13 cellular contexts compared by ENCODE assay signal in the genomic region with DNA sequence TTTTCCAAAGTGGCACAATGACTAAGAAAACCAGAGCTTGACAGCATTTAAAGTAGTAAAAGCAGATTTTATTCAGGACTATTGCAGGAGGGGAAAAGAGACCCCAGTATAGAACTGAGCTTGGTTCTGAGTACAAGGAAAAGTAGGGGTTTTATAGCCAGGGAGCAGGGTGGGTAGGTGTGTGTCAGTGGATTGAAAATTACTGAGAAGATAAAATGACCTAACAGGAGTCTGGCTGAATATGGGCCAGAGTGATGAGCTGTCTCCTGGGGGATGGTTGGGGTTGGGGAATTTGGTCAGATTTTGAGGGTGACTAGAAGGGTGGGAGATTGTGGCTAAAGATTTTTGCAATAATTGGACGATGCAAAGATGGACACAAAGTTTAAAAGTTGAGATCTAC.
"Had no signal": no experiment of that assay in that cellular context is flagged by ENCODE, and none has a peak within 500 bp of the region (broad histone marks: within the 10 kb centered on the region; RNA-seq: fewer than 3 reads in every experiment).

No MANE protein-coding gene starts in this region.

- H3K36me3 ChIP-seq: gastroesophageal sphincter, WERI-Rb-1 had no signal

- H3K27me3 ChIP-seq: body of pancreas, gastroesophageal sphincter had no signal

- DNase-seq: activated CD4-positive, alpha-beta T cell treated with anti-CD3 and anti-CD28 coated beads for 4 hours; activated CD8-positive, alpha-beta T cell treated with anti-CD3 and anti-CD28 coated beads for 36 hours; activated gamma-delta T cell treated with Interleukin-2 at 50 U/mL for 16 hours; amniotic stem cell; body of pancreas; islet precursor cell; mammary epithelial cell; WERI-Rb-1 had no signal

- H3K27ac Mint-ChIP-seq: activated CD8-positive, alpha-beta T cell treated with anti-CD3 and anti-CD28 coated beads for 36 hours; activated naive CD8-positive, alpha-beta T cell; stimulated activated effector memory CD8-positive, alpha-beta T cell treated with anti-CD3 and anti-CD28 coated beads, Interleukin-12 subunit alpha, Interleukin-12 subunit beta, amount 100 ng/mL, for 72 hours had no signal

- ATAC-seq: activated CD8-positive, alpha-beta T cell treated with anti-CD3 and anti-CD28 coated beads for 36 hours; body of pancreas; gastroesophageal sphincter; left lobe of liver; stimulated activated effector memory CD8-positive, alpha-beta T cell treated with anti-CD3 and anti-CD28 coated beads, Interleukin-12 subunit alpha, Interleukin-12 subunit beta, amount 100 ng/mL, for 72 hours had no signal

- H3K4me3 ChIP-seq: body of pancreas, gastroesophageal sphincter had no signal

- H3K27ac ChIP-seq: body of pancreas, gastroesophageal sphincter, parathyroid adenoma, WERI-Rb-1 had no signal

- H3K4me3 Mint-ChIP-seq: activated CD8-positive, alpha-beta T cell treated with anti-CD3 and anti-CD28 coated beads for 36 hours; activated naive CD8-positive, alpha-beta T cell; stimulated activated effector memory CD8-positive, alpha-beta T cell treated with anti-CD3 and anti-CD28 coated beads, Interleukin-12 subunit alpha, Interleukin-12 subunit beta, amount 100 ng/mL, for 72 hours had no signal

- H3K9me3 ChIP-seq: body of pancreas, gastroesophageal sphincter had no signal

- H3K27me3 Mint-ChIP-seq: activated CD8-positive, alpha-beta T cell treated with anti-CD3 and anti-CD28 coated beads for 36 hours; activated naive CD8-positive, alpha-beta T cell had no signal

- H3K9me3 Mint-ChIP-seq: activated CD8-positive, alpha-beta T cell treated with anti-CD3 and anti-CD28 coated beads for 36 hours; stimulated activated effector memory CD8-positive, alpha-beta T cell treated with anti-CD3 and anti-CD28 coated beads, Interleukin-12 subunit alpha, Interleukin-12 subunit beta, amount 100 ng/mL, for 72 hours had no signal

- H3K4me1 ChIP-seq: parathyroid adenoma had no signal

- H3K36me3 Mint-ChIP-seq: stimulated activated effector memory CD8-positive, alpha-beta T cell treated with anti-CD3 and anti-CD28 coated beads, Interleukin-12 subunit alpha, Interleukin-12 subunit beta, amount 100 ng/mL, for 72 hours had no signal
